9 cellular contexts compared by ENCODE assay signal in the genomic region with DNA sequence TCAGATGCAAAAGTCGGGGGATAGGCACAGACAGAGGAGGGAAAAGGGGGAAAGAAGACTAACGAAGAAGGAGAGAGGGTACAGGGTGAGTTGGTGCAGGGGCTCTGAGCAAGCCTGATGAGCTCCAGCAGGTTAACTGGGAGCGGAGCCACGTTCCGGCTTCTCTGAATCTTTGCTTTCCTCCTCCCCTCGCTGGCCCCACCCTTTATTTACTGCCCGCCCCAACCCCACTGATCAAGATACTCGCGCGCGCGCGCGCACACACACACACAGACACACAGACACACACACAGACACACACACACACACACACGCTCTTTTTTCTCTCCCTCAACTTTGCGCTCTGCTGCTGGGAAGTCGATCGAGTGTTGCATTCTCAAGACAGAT. TPM values are rescaled to one million over a fixed set of nuclear protein-coding genes. Genes with fewer than 3 reads are reported as not detected.
DNase-seq lines count a peak whose midpoint lies in the region; ATAC-seq and TF ChIP-seq lines count a peak whose summit lies in the region.
"Had no signal": no experiment of that assay in that cellular context is flagged by ENCODE, and none has a peak within 500 bp of the region (broad histone marks: within the 10 kb centered on the region; RNA-seq: fewer than 3 reads in every experiment).

Gene GRIK1 (minus strand): TSS at position 138 of the 387 bp plus-strand sequence.

- no peak within 1 kb of the TSS for H3K27ac ChIP-seq in right cardiac atrium (ENCODE audit: low read length)

- H3K4me3 ChIP-seq in right cardiac atrium (ENCODE audit: low read length) (peak within 1 kb of the TSS; percentile 9), retinal pigment epithelial cell (ENCODE audit: low read length) (peak within 1 kb of the TSS; percentile 64)

- no peak within 1 kb of the TSS for H3K27ac Mint-ChIP-seq in WTC11

- 1% methylated on average over 18 of the region's 18 CpGs for WGBS in right cardiac atrium

- ATAC-seq in WTC11 (peak; percentile 64), right cardiac atrium (peak in 1 of 2 donors; percentile 18), HG03025 (IDR thresholded peaks at IDR 0.05; ENCODE audit: low FRiP score, unreplicated experiment) (no peak), HG03039 (IDR thresholded peaks at IDR 0.05; ENCODE audit: unreplicated experiment) (no peak)
- ATAC-seq: activated naive CD4-positive, alpha-beta T cell treated with anti-CD3 and anti-CD28 coated beads, Interleukin-2, amount 50 U/mL, for 72 hours had no signal

- no peaks in the 10 kb centered on the region for H3K4me1 ChIP-seq in right cardiac atrium (ENCODE audit: control insufficient read depth, insufficient read depth, low read length)

- TF ChIP-seq CTCF in WTC11 (IDR thresholded peaks at IDR 0.05) (no peak), retinal pigment epithelial cell (conservative IDR thresholded peaks at IDR 0.05; ENCODE audit: low read depth, low read length) (no peak)

- H3K27me3 ChIP-seq in right cardiac atrium (ENCODE audit: control insufficient read depth, insufficient read depth): peaks cover 3% of the 10 kb centered on the region

- POLR2A ChIA-PET in WTC11 (lab: Charles Lee): no interaction called here

- peak within 1 kb of the TSS; percentile 93 for H3K4me3 Mint-ChIP-seq in WTC11

- peaks cover 63% of the 10 kb centered on the region for H3K27me3 Mint-ChIP-seq in WTC11 (ENCODE audit: low read depth)

- H3K4me1 Mint-ChIP-seq in WTC11: peaks cover 8% of the 10 kb centered on the region

- H3K9me3 ChIP-seq in right cardiac atrium (ENCODE audit: control insufficient read depth, low read length): no peaks in the 10 kb centered on the region

- CTCF ChIA-PET in WTC11 (lab: Charles Lee): interaction anchor here (0.7 to 1.8 kb wide), 4 partner anchors 23 to 849 kb away, joined by 3 to 13 read pairs (median 5); no protein-coding TSS in a partner anchor

- H3K36me3 Mint-ChIP-seq in WTC11: no peaks in the 10 kb centered on the region

- no peaks in the 10 kb centered on the region for H3K9me3 Mint-ChIP-seq in WTC11

- intact Hi-C loops in right cardiac atrium (cut with DNase I): no loop called here

- DNase-seq in NCI-H1417 (lab: John Stamatoyannopoulos, UW) (peak in 2 of 3 experiments; percentile 85), NCI-H1417 treated with DMSO at 0.1 percent for 48 hours (lab: John Stamatoyannopoulos, UW) (no peak), WTC11 (ENCODE audit: low spot score) (peak; percentile 27), right cardiac atrium (peak in 2 of 3 donors; percentile 28), retinal pigment epithelial cell (ENCODE audit: low read depth) (no peak), AML-193 (lab: John Stamatoyannopoulos, UW) (no peak)

TF ChIP-seq in WTC11, 78 proteins besides CTCF, POLR2A, EP300 and RAD21:
- TF ChIP-seq KAT7 (CRISPR knock-in tag; IDR thresholded peaks at IDR 0.05; ENCODE audit: borderline replicate concordance): no peak
- TF ChIP-seq, protein P1, sequence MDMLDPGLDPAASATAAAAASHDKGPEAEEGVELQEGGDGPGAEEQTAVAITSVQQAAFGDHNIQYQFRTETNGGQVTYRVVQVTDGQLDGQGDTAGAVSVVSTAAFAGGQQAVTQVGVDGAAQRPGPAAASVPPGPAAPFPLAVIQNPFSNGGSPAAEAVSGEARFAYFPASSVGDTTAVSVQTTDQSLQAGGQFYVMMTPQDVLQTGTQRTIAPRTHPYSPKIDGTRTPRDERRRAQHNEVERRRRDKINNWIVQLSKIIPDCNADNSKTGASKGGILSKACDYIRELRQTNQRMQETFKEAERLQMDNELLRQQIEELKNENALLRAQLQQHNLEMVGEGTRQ (CRISPR knock-in tag; IDR thresholded peaks at IDR 0.05): no peak
TF ChIP-seq in WTC11: peak in this region for 0.

RNA-seq across cellular contexts. Expression of gene GRIK1, which starts in this region (rescaled TPM):
- 0.09 to 0.11 TPM in 2 of 3 replicates, not detected in the other for total RNA-seq in WTC11 (2021)
- not detected for total RNA-seq in right cardiac atrium
- not detected for polyA plus RNA-seq in right cardiac atrium
- total RNA-seq: activated naive CD4-positive, alpha-beta T cell treated with anti-CD3 and anti-CD28 coated beads, Interleukin-2, amount 50 U/mL, for 72 hours had no signal

Comparison
In these comparisons a context has a peak if more than half of its experiments do, and no peak if none do; other contexts are left out.
1. DNase-seq: peak in NCI-H1417 (2 of 3); none in NCI-H1417 treated with DMSO at 0.1 percent for 48 hours (single experiment), retinal pigment epithelial cell (single experiment) and AML-193 (0 of 2).
2. Peak in DNase-seq and ATAC-seq in WTC11; RNA of the gene not detected or under 1 TPM.
3. Peak in DNase-seq and H3K4me3 ChIP-seq in right cardiac atrium; RNA of the gene not detected or under 1 TPM.